16 cellular contexts compared by ENCODE assay signal in the genomic region with DNA sequence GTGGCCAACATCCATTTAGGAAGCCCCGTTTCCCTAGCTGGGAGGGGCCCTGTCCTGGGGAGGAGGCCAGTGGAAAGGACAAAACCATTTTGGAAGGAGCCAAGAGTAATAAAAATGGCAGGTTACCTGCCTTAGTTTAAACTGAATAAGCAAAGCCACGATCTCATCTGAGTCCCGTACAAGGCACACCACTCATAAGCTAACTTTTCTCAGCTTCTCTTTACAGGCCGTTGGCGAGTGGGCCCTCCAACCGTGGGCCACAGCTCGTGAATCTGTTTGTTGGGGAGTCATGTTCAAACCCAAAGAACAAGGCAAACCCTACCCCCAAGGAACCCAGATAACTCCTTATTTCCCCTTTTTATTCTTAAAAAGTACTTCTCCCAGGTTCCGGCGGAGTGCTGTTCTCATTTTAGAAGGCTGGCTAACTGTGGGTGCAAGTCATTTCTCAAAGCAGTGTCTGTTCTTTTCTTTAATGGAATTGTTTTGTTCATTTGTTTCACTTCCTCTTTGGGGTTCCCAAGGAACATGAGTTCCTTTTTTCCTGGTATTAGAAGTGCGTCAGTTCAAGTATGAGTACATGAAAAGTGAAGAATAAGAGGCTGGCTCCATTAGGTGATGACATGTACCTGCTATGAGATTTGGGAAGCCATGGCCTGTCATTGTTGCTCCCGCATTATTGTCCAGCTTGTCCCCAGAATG.
DNase-seq lines count a peak whose midpoint lies in the region; ATAC-seq and TF ChIP-seq lines count a peak whose summit lies in the region.
"Had no signal": no experiment of that assay in that cellular context is flagged by ENCODE, and none has a peak within 500 bp of the region (broad histone marks: within the 10 kb centered on the region; RNA-seq: fewer than 3 reads in every experiment).

No MANE protein-coding gene starts in this region.

- intact Hi-C loops in CD14-positive monocyte (cut with micrococcal nuclease) (loop anchor here in 1 of 2 donors (2.0 to 10.0 kb wide), 3 partner anchors 15 to 259 kb away; no protein-coding TSS in a partner anchor), heart left ventricle (cut with DNase I) (no loop called here), psoas muscle (cut with DNase I) (no loop called here)

- ATAC-seq in heart left ventricle (peak in 3 of 4 donors; percentile 26 to 57 (median 27)), psoas muscle (no peak)

- WGBS in heart left ventricle, 4 donors: 88 to 91% (median 89%) methylated on average over 11 of the region's 11 CpGs
- 84 to 90% (median 87%) methylated on average over 11 of the region's 11 CpGs for WGBS in psoas muscle, 3 donors

- no peaks in the 10 kb centered on the region for H3K36me3 ChIP-seq in heart left ventricle
- no peaks in the 10 kb centered on the region for H3K36me3 ChIP-seq in psoas muscle (ENCODE audit: insufficient read depth in 1 of 2, low read depth in 1 of 2)

- peaks cover 0 to 2% (median 0%) of the 10 kb centered on the region in 7 donors for H3K9me3 Mint-ChIP-seq in CD14-positive monocyte
- H3K9me3 Mint-ChIP-seq: neural crest cell had no signal

- H3K4me1 ChIP-seq in heart left ventricle: peaks cover 0 to 84% (median 16%) of the 10 kb centered on the region in 12 donors
- peaks cover 12% of the 10 kb centered on the region for H3K4me1 ChIP-seq in psoas muscle

- peaks cover 85% of the 10 kb centered on the region for H3K4me1 Mint-ChIP-seq in CD14-positive monocyte

- H3K9me3 ChIP-seq in heart left ventricle (no peaks in the 10 kb centered on the region), psoas muscle (no peaks in the 10 kb centered on the region)
- H3K9me3 ChIP-seq: SK-N-SH had no signal

- DNase-seq in CD14-positive monocyte (ENCODE audit: low spot score) (peak; percentile 80), RPMI8226 (peak; percentile 38), heart left ventricle (no peak), psoas muscle (no peak), NCI-H2227 (lab: John Stamatoyannopoulos, UW; ENCODE audit: unreplicated experiment) (no peak), amniotic stem cell (lab: John Stamatoyannopoulos, UW) (no peak), NCI-H1694 treated with DMSO at 0.1 percent for 48 hours (lab: John Stamatoyannopoulos, UW) (no peak)
- no peak for DNase-seq in NK-92 treated with Interleukin-12 subunit alpha and Interleukin-12 subunit beta, amount 100 ng/mL, for 24 hours (lab: John Stamatoyannopoulos, UW)
- DNase-seq: activated CD4-positive, CD25-positive, alpha-beta regulatory T cell treated with anti-CD3 and anti-CD28 coated beads, Interleukin-2, amount 50 U/mL, for 72 hours; activated T-cell treated with anti-CD3 and anti-CD28 coated beads, Interleukin-2, amount 50 U/mL, for 48 hours; effector CD8-positive, alpha-beta T cell; kidney; NCI-H1417 treated with DMSO at 0.1 percent for 48 hours; SK-N-SH; stimulated activated CD4-positive, alpha-beta T cell treated with anti-CD3 and anti-CD28 coated beads, Interleukin-12 subunit alpha, Interleukin-12 subunit beta, amount 100 ng/mL, for 4 hours had no signal

- peaks cover 0 to 2% (median 0%) of the 10 kb centered on the region in 3 donors for H3K27me3 Mint-ChIP-seq in CD14-positive monocyte (ENCODE audit: low read depth in 3 of 3)

- H3K4me3 ChIP-seq in heart left ventricle (no peak overlapping the region), psoas muscle (no peak overlapping the region)

- H3K4me3 Mint-ChIP-seq in CD14-positive monocyte: peak overlapping the region; percentile 54 to 80
- H3K4me3 Mint-ChIP-seq: neural crest cell had no signal

- H3K27ac ChIP-seq in heart left ventricle: peak overlapping the region in 8 of 12 donors; percentile 6 to 89 (median 64)
- peak overlapping the region; percentile 36 for H3K27ac ChIP-seq in psoas muscle

- TF ChIP-seq CTCF in CD14-positive monocyte (IDR thresholded peaks at IDR 0.05) (no peak), heart left ventricle (IDR thresholded peaks at IDR 0.05) (no peak), psoas muscle (IDR thresholded peaks at IDR 0.05) (no peak)

- no peaks in the 10 kb centered on the region for H3K27me3 ChIP-seq in heart left ventricle
- no peaks in the 10 kb centered on the region for H3K27me3 ChIP-seq in psoas muscle (ENCODE audit: insufficient read depth in 3 of 3, low read length in 2 of 3)

- peak overlapping the region; percentile 96 to 100 (median 99) for H3K27ac Mint-ChIP-seq in CD14-positive monocyte

- peaks cover 0 to 4% of the 10 kb centered on the region in 2 donors for H3K36me3 Mint-ChIP-seq in CD14-positive monocyte

- TF ChIP-seq POLR2A in heart left ventricle (IDR thresholded peaks at IDR 0.05): no peak

Comparison
In these comparisons a context has a peak if more than half of its experiments do, and no peak if none do; other contexts are left out.
1. DNase-seq: peak in CD14-positive monocyte (single experiment) and RPMI8226 (single experiment); none in heart left ventricle (0 of 5), psoas muscle (0 of 2), NK-92 treated with Interleukin-12 subunit alpha and Interleukin-12 subunit beta, amount 100 ng/mL, for 24 hours (single experiment), NCI-H2227 (single experiment), amniotic stem cell (single experiment) and NCI-H1694 treated with DMSO at 0.1 percent for 48 hours (single experiment).
2. ATAC-seq: peak in heart left ventricle (3 of 4); none in psoas muscle (0 of 4).